In genomic region chr6:5457983-5458683, GRCh38 we compare ENCODE assay signal across 12 cellular contexts.
DNase-seq lines count a peak whose midpoint lies in the region; ATAC-seq lines count a peak whose summit lies in the region.
"Had no signal": no experiment of that assay in that cellular context is flagged by ENCODE, and none has a peak within 500 bp of the region (broad histone marks: within the 10 kb centered on the region; RNA-seq: fewer than 3 reads in every experiment).

No MANE protein-coding gene starts in this region.

- no peaks in the 10 kb centered on the region for H3K4me1 Mint-ChIP-seq in activated T-helper 1 cell treated with anti-CD3 and anti-CD28 coated beads, Interleukin-12 subunit alpha, Interleukin-12 subunit beta, Interleukin-2, Interleukin-4 antibody, amounts not matched to agents 30 ng/mL and 10 ng/mL and 1 ng/mL, durations not matched to agents 14 hours and 24 hours and 36 hours (ENCODE audit: low read depth)
- peaks cover 18% of the 10 kb centered on the region for H3K4me1 Mint-ChIP-seq in activated naive CD4-positive, alpha-beta T cell treated with anti-CD3 and anti-CD28 coated beads for 36 hours (ENCODE audit: low read depth)

- peaks cover 0 to 3% (median 0%) of the 10 kb centered on the region in 5 donors for H3K36me3 ChIP-seq in subcutaneous abdominal adipose tissue (ENCODE audit: control insufficient read depth in 5 of 5, insufficient read depth in 5 of 5, low read length in 5 of 5)

- peak; percentile 14 for DNase-seq in NCI-H1105 (lab: John Stamatoyannopoulos, UW)
- peak; percentile 56 to 63 for DNase-seq in SHP77 (lab: John Stamatoyannopoulos, UW)
- DNase-seq in left ventricle myocardium superior: peak; percentile 50
- DNase-seq in activated T-helper 1 cell treated with anti-CD3 and anti-CD28 coated beads, Interleukin-12 subunit alpha, Interleukin-12 subunit beta, Interleukin-2, Interleukin-4 antibody, amounts not matched to agents 30 ng/mL and 10 ng/mL and 1 ng/mL, durations not matched to agents 14 hours and 24 hours and 36 hours (ENCODE audit: low spot score): no peak
- no peak for DNase-seq in activated naive CD4-positive, alpha-beta T cell treated with anti-CD3 and anti-CD28 coated beads for 36 hours
- DNase-seq: activated effector memory CD4-positive, alpha-beta T cell treated with anti-CD3 and anti-CD28 coated beads, Interleukin-2, amount 50 U/mL, for 16 hours; DMS79; MM.1S; stimulated activated naive CD4-positive, alpha-beta T cell treated with Interleukin-2 at 50 U/mL for 16 hours had no signal

- H3K4me3 Mint-ChIP-seq in activated T-helper 1 cell treated with anti-CD3 and anti-CD28 coated beads, Interleukin-12 subunit alpha, Interleukin-12 subunit beta, Interleukin-2, Interleukin-4 antibody, amounts not matched to agents 30 ng/mL and 10 ng/mL and 1 ng/mL, durations not matched to agents 14 hours and 24 hours and 36 hours: no peak overlapping the region
- no peak overlapping the region for H3K4me3 Mint-ChIP-seq in activated naive CD4-positive, alpha-beta T cell treated with anti-CD3 and anti-CD28 coated beads for 36 hours

- H3K9ac ChIP-seq in subcutaneous abdominal adipose tissue (ENCODE audit: low read length in 5 of 5): peak overlapping the region in 1 of 5 donors; percentile 32

- H3K27ac ChIP-seq in subcutaneous abdominal adipose tissue (ENCODE audit: low read depth, low read length): peak overlapping the region; percentile 86

- intact Hi-C loops in left ventricle myocardium superior (cut with micrococcal nuclease): no loop called here
- intact Hi-C loops in activated T-helper 1 cell treated with anti-CD3 and anti-CD28 coated beads, Interleukin-12 subunit alpha, Interleukin-12 subunit beta, Interleukin-2, Interleukin-4 antibody, amounts not matched to agents 30 ng/mL and 10 ng/mL and 1 ng/mL, durations not matched to agents 14 hours and 24 hours and 36 hours (cut with micrococcal nuclease): no loop called here
- intact Hi-C loops in activated naive CD4-positive, alpha-beta T cell treated with anti-CD3 and anti-CD28 coated beads for 36 hours (cut with micrococcal nuclease): no loop called here

- no peaks in the 10 kb centered on the region for H3K27me3 ChIP-seq in subcutaneous abdominal adipose tissue (ENCODE audit: control insufficient read depth in 5 of 5, insufficient read depth in 4 of 5, low read length in 5 of 5)

- no peaks in the 10 kb centered on the region for H3K27me3 Mint-ChIP-seq in activated T-helper 1 cell treated with anti-CD3 and anti-CD28 coated beads, Interleukin-12 subunit alpha, Interleukin-12 subunit beta, Interleukin-2, Interleukin-4 antibody, amounts not matched to agents 30 ng/mL and 10 ng/mL and 1 ng/mL, durations not matched to agents 14 hours and 24 hours and 36 hours (ENCODE audit: insufficient read depth)
- no peaks in the 10 kb centered on the region for H3K27me3 Mint-ChIP-seq in activated naive CD4-positive, alpha-beta T cell treated with anti-CD3 and anti-CD28 coated beads for 36 hours (ENCODE audit: low read depth)

- CTCF ChIA-PET in activated naive CD4-positive, alpha-beta T cell treated with anti-CD3 and anti-CD28 coated beads for 36 hours (lab: Charles Lee): no interaction called here

- H3K9me3 Mint-ChIP-seq in activated T-helper 1 cell treated with anti-CD3 and anti-CD28 coated beads, Interleukin-12 subunit alpha, Interleukin-12 subunit beta, Interleukin-2, Interleukin-4 antibody, amounts not matched to agents 30 ng/mL and 10 ng/mL and 1 ng/mL, durations not matched to agents 14 hours and 24 hours and 36 hours: no peaks in the 10 kb centered on the region
- H3K9me3 Mint-ChIP-seq in activated naive CD4-positive, alpha-beta T cell treated with anti-CD3 and anti-CD28 coated beads for 36 hours: no peaks in the 10 kb centered on the region

- no peak overlapping the region for H3K27ac Mint-ChIP-seq in activated T-helper 1 cell treated with anti-CD3 and anti-CD28 coated beads, Interleukin-12 subunit alpha, Interleukin-12 subunit beta, Interleukin-2, Interleukin-4 antibody, amounts not matched to agents 30 ng/mL and 10 ng/mL and 1 ng/mL, durations not matched to agents 14 hours and 24 hours and 36 hours
- H3K27ac Mint-ChIP-seq in activated naive CD4-positive, alpha-beta T cell treated with anti-CD3 and anti-CD28 coated beads for 36 hours: no peak overlapping the region

- no peaks in the 10 kb centered on the region for H3K36me3 Mint-ChIP-seq in activated T-helper 1 cell treated with anti-CD3 and anti-CD28 coated beads, Interleukin-12 subunit alpha, Interleukin-12 subunit beta, Interleukin-2, Interleukin-4 antibody, amounts not matched to agents 30 ng/mL and 10 ng/mL and 1 ng/mL, durations not matched to agents 14 hours and 24 hours and 36 hours (ENCODE audit: low read depth)
- H3K36me3 Mint-ChIP-seq in activated naive CD4-positive, alpha-beta T cell treated with anti-CD3 and anti-CD28 coated beads for 36 hours (ENCODE audit: low read depth): peaks cover 8% of the 10 kb centered on the region

- H3K4me3 ChIP-seq in subcutaneous abdominal adipose tissue (ENCODE audit: low read depth in 1 of 5, low read length in 5 of 5): no peak overlapping the region

- peaks cover 0 to 33% (median 31%) of the 10 kb centered on the region in 5 donors for H3K4me1 ChIP-seq in subcutaneous abdominal adipose tissue (ENCODE audit: control insufficient read depth in 5 of 5, insufficient read depth in 5 of 5, low read length in 5 of 5)

- H3K9me3 ChIP-seq in subcutaneous abdominal adipose tissue (ENCODE audit: control insufficient read depth in 5 of 5, low read length in 5 of 5): peaks cover 0 to 3% (median 0%) of the 10 kb centered on the region in 5 donors

- ATAC-seq in left ventricle myocardium superior: peak; percentile 83
- ATAC-seq in GM21717 (IDR thresholded peaks at IDR 0.05; ENCODE audit: unreplicated experiment): no peak
- ATAC-seq: activated CD4-positive, CD25-positive, alpha-beta regulatory T cell treated with anti-CD3 and anti-CD28 coated beads, Interleukin-2, amount 50 U/mL, for 24 hours had no signal

Comparison
In these comparisons a context has a peak if more than half of its experiments do, and no peak if none do; other contexts are left out.
1. DNase-seq: peak in NCI-H1105 (single experiment), SHP77 (2 of 2) and left ventricle myocardium superior (single experiment); none in activated T-helper 1 cell treated with anti-CD3 and anti-CD28 coated beads, Interleukin-12 subunit alpha, Interleukin-12 subunit beta, Interleukin-2, Interleukin-4 antibody, amounts not matched to agents 30 ng/mL and 10 ng/mL and 1 ng/mL, durations not matched to agents 14 hours and 24 hours and 36 hours (single experiment) and activated naive CD4-positive, alpha-beta T cell treated with anti-CD3 and anti-CD28 coated beads for 36 hours (single experiment).